8 cellular contexts compared by ENCODE assay signal in the genomic region with DNA sequence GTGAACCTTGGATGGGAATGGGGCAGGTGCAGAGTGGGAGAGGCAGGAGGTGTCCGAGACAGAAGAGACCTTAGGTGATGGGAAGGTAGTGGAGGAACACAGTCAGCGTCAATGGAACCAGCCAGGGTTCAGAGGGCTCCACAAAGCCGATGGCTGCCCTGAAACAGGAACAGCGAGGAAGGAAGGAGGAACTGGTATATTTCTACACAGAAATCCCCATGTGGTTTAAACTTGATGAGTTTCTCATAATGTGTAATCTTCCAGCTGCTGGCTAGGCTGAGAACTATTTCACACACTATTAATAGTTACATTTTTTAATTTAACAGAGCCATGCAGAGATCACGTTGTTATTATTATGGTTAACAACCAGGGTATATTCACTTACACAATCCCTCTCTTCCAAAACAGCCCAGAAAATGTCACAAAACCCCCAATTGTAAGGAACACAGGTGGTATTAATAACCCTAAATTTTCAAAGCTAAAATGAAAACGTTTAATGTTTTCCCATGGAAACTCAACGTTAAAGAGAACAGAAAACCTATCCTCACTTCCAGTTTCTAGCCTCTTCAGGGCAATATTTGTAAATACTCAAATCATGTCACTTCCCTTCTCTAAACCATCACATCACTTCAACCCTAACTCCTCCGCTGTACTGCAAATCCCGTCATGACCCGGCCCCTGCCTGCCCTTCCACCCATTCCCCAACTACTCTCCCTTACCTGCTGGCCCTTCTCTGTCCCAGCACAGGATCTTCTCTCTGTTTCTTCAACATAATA.
A peak's percentile ranks its signal among the peaks of the same experiment; 100 is the strongest.
DNase-seq lines count a peak whose midpoint lies in the region; ATAC-seq and TF ChIP-seq lines count a peak whose summit lies in the region.

No MANE protein-coding gene starts in this region.

- H3K9me3 ChIP-seq in naive thymus-derived CD4-positive, alpha-beta T cell (ENCODE audit: control insufficient read depth in 2 of 3, low read length in 3 of 3) = no peaks in the 10 kb centered on the region

- intact Hi-C loops in naive thymus-derived CD4-positive, alpha-beta T cell (cut with micrococcal nuclease) = no loop called here

- H3K4me3 ChIP-seq in brain microvascular endothelial cell (ENCODE audit: low read depth, low read length) (no peak overlapping the region), H7 (ENCODE audit: insufficient read depth, low read depth, low read length) (no peak overlapping the region)
- no peak overlapping the region for H3K4me3 ChIP-seq in naive thymus-derived CD4-positive, alpha-beta T cell (ENCODE audit: low read length)

- H3K4me1 ChIP-seq in naive thymus-derived CD4-positive, alpha-beta T cell (ENCODE audit: control insufficient read depth in 2 of 2, insufficient read depth in 2 of 2, low read length in 2 of 2) = peaks cover 0 to 3% of the 10 kb centered on the region in 2 donors

- H3K36me3 ChIP-seq in brain microvascular endothelial cell (replicated peaks) (no peaks in the 10 kb centered on the region), H7 (replicated peaks; ENCODE audit: control insufficient read depth, insufficient read depth, low read length) (no peaks in the 10 kb centered on the region)
- peaks cover 0 to 4% (median 0%) of the 10 kb centered on the region in 3 experiments for H3K36me3 ChIP-seq in naive thymus-derived CD4-positive, alpha-beta T cell (ENCODE audit: control insufficient read depth in 2 of 3, insufficient read depth in 3 of 3, low read length in 3 of 3)

- H3K36me3 Mint-ChIP-seq in naive thymus-derived CD4-positive, alpha-beta T cell = peaks cover 0 to 7% (median 0%) of the 10 kb centered on the region in 5 donors

- in situ Hi-C loops in brain microvascular endothelial cell (cut with HindIII; ENCODE audit: low pct_ligation_motif_present, low sequenced_read_pairs) = no loop called here

- no peak for TF ChIP-seq CTCF in brain microvascular endothelial cell (IDR thresholded peaks at IDR 0.05; ENCODE audit: low read depth, low read length, missing control alignments)

- DNase-seq in brain microvascular endothelial cell (no peak), H7 (no peak), C1 segment of cervical spinal cord (lab: John Stamatoyannopoulos, UW) (no peak), NCI-H2029 (lab: John Stamatoyannopoulos, UW) (no peak), pons (ENCODE audit: low spot score) (no peak)
- no peak for DNase-seq in naive thymus-derived CD4-positive, alpha-beta T cell

- peak overlapping the region in 5 of 9 donors; percentile 7 to 48 (median 14) for H3K27ac Mint-ChIP-seq in naive thymus-derived CD4-positive, alpha-beta T cell

- no peaks in the 10 kb centered on the region for H3K9me3 Mint-ChIP-seq in naive thymus-derived CD4-positive, alpha-beta T cell

- CTCF ChIA-PET in naive thymus-derived CD4-positive, alpha-beta T cell (lab: Charles Lee) = no interaction called here

- peak; percentile 36 for ATAC-seq in GM18498 (IDR thresholded peaks at IDR 0.05; ENCODE audit: unreplicated experiment)
- ATAC-seq in HG02973 (IDR thresholded peaks at IDR 0.05; ENCODE audit: unreplicated experiment) = peak; percentile 44
- ATAC-seq in naive thymus-derived CD4-positive, alpha-beta T cell = peak; percentile 75

- peaks cover 42 to 84% (median 76%) of the 10 kb centered on the region in 7 donors for H3K4me1 Mint-ChIP-seq in naive thymus-derived CD4-positive, alpha-beta T cell

- H3K27me3 Mint-ChIP-seq in naive thymus-derived CD4-positive, alpha-beta T cell = no peaks in the 10 kb centered on the region

- POLR2A ChIA-PET in naive thymus-derived CD4-positive, alpha-beta T cell (lab: Charles Lee) = interaction anchor here (0.5 to 0.9 kb wide), 2 partner anchors 9 to 26 kb away, joined by 3 to 5 read pairs; no protein-coding TSS in a partner anchor

- peak overlapping the region; percentile 97 for H3K27ac ChIP-seq in brain microvascular endothelial cell
- no peak overlapping the region for H3K27ac ChIP-seq in naive thymus-derived CD4-positive, alpha-beta T cell (ENCODE audit: low read depth, low read length)

- H3K27me3 ChIP-seq in brain microvascular endothelial cell (replicated peaks) (no peaks in the 10 kb centered on the region), H7 (ENCODE audit: control insufficient read depth, insufficient read depth, low read length) (no peaks in the 10 kb centered on the region)
- H3K27me3 ChIP-seq in naive thymus-derived CD4-positive, alpha-beta T cell (ENCODE audit: control insufficient read depth in 2 of 2, insufficient read depth in 2 of 2, low read length in 2 of 2) = no peaks in the 10 kb centered on the region

- H3K4me3 Mint-ChIP-seq in naive thymus-derived CD4-positive, alpha-beta T cell = no peak overlapping the region
